In genomic region chr9:134811079-134811672, GRCh38 we compare ENCODE assay signal across 20 cellular contexts.
DNase-seq lines count a peak whose midpoint lies in the region; TF ChIP-seq lines count a peak whose summit lies in the region.
"Had no signal": no experiment of that assay in that cellular context is flagged by ENCODE, and none has a peak within 500 bp of the region (broad histone marks: within the 10 kb centered on the region; RNA-seq: fewer than 3 reads in every experiment).

No MANE protein-coding gene starts in this region.

- no peak overlapping the region for H2AFZ ChIP-seq in smooth muscle cell (ENCODE audit: low read depth)
- H2AFZ ChIP-seq: parathyroid adenoma had no signal

- peak overlapping the region; percentile 98 for H3K27ac ChIP-seq in smooth muscle cell (ENCODE audit: low read depth)
- no peak overlapping the region for H3K27ac ChIP-seq in RWPE1
- H3K27ac ChIP-seq in ovary = no peak overlapping the region
- H3K27ac ChIP-seq in transverse colon = no peak overlapping the region
- H3K27ac ChIP-seq: parathyroid adenoma had no signal

- no peaks in the 10 kb centered on the region for H3K9me3 ChIP-seq in smooth muscle cell (replicated peaks; ENCODE audit: low read depth)
- no peaks in the 10 kb centered on the region for H3K9me3 ChIP-seq in ovary
- H3K9me3 ChIP-seq in transverse colon = no peaks in the 10 kb centered on the region

- POLR2A ChIA-PET in RWPE1 (lab: Yijun Ruan, JAX; ENCODE audit: low non-redundant PET) = no interaction called here

- TF ChIP-seq POLR2A in ovary (IDR thresholded peaks at IDR 0.05) (no peak), transverse colon (IDR thresholded peaks at IDR 0.05) (no peak)

- H3F3A ChIP-seq in smooth muscle cell (ENCODE audit: low read depth) = peaks cover 89% of the 10 kb centered on the region

- TF ChIP-seq EP300 in ovary (IDR thresholded peaks at IDR 0.05) (no peak), transverse colon (IDR thresholded peaks at IDR 0.05; ENCODE audit: low read depth) (no peak)

- peaks cover 15% of the 10 kb centered on the region for H3K4me1 Mint-ChIP-seq in mesothelial cell of epicardium
- H3K4me1 Mint-ChIP-seq: CD4-positive, alpha-beta memory T cell had no signal

- no peak overlapping the region for H3K4me3 Mint-ChIP-seq in mesothelial cell of epicardium
- H3K4me3 Mint-ChIP-seq: activated T-cell treated with anti-CD3 and anti-CD28 coated beads, Interleukin-2, amount 50 U/mL, for 24 hours; CD4-positive, alpha-beta memory T cell; T-helper 1 cell treated with Interleukin-12 subunit alpha and Interleukin-12 subunit beta and Interleukin-4 antibody, amounts not matched to agents 30 μg/mL and 1 μg/mL, for 36 hours; type B pancreatic cell had no signal

- H3K79me2 ChIP-seq in smooth muscle cell (ENCODE audit: low read depth) = peaks cover 15% of the 10 kb centered on the region
- H3K79me2 ChIP-seq: parathyroid adenoma had no signal

- H3K36me3 ChIP-seq in smooth muscle cell (ENCODE audit: low read depth) (no peaks in the 10 kb centered on the region), ovary (no peaks in the 10 kb centered on the region), transverse colon (no peaks in the 10 kb centered on the region)

- peaks cover 16% of the 10 kb centered on the region for H3K4me1 ChIP-seq in smooth muscle cell (ENCODE audit: low read depth)
- peaks cover 1% of the 10 kb centered on the region for H3K4me1 ChIP-seq in ovary (ENCODE audit: insufficient read depth)
- peaks cover 0 to 10% (median 3%) of the 10 kb centered on the region in 4 donors for H3K4me1 ChIP-seq in transverse colon
- H3K4me1 ChIP-seq: parathyroid adenoma had no signal

- H3K27ac Mint-ChIP-seq in mesothelial cell of epicardium = peak overlapping the region; percentile 90
- H3K27ac Mint-ChIP-seq: activated T-cell treated with anti-CD3 and anti-CD28 coated beads, Interleukin-2, amount 50 U/mL, for 24 hours; CD4-positive, alpha-beta memory T cell; naive B cell; T-helper 1 cell treated with Interleukin-12 subunit alpha and Interleukin-12 subunit beta and Interleukin-4 antibody, amounts not matched to agents 30 μg/mL and 1 μg/mL, for 36 hours; type B pancreatic cell had no signal

- WGBS in smooth muscle cell (ENCODE audit: low lambda C conversion rate) = 84% methylated on average over 22 of the region's 22 CpGs
- WGBS in ovary, 3 donors = 80 to 81% (median 81%) methylated on average over 22 of the region's 22 CpGs
- 85 to 91% methylated on average over 4 to 22 of the region's 22 CpGs for WGBS in transverse colon (ENCODE audit: low coverage in 1 of 2), 2 donors

- H3K27me3 Mint-ChIP-seq in mesothelial cell of epicardium (ENCODE audit: low read depth) = no peaks in the 10 kb centered on the region
- H3K27me3 Mint-ChIP-seq: activated T-cell treated with anti-CD3 and anti-CD28 coated beads, Interleukin-2, amount 50 U/mL, for 24 hours; naive B cell had no signal

- intact Hi-C loops in ovary (cut with DNase I) = no loop called here
- intact Hi-C loops in transverse colon (cut with DNase I; ENCODE audit: low total_unique reads) = no loop called here

- CTCF ChIA-PET in RWPE1 (lab: Yijun Ruan, JAX) = interaction anchor here (0.8 kb wide), 1 partner anchor 12 kb away, joined by 4 read pairs; no protein-coding TSS in a partner anchor

- peak overlapping the region; percentile 63 for H3K4me2 ChIP-seq in smooth muscle cell

- H3K36me3 Mint-ChIP-seq in mesothelial cell of epicardium = peaks cover 32% of the 10 kb centered on the region
- H3K36me3 Mint-ChIP-seq: CD4-positive, alpha-beta memory T cell; naive B cell had no signal

- H4K20me1 ChIP-seq in smooth muscle cell (ENCODE audit: low read depth) = peaks cover 100% of the 10 kb centered on the region

- TF ChIP-seq CTCF in mesothelial cell of epicardium (IDR thresholded peaks at IDR 0.05; ENCODE audit: unreplicated experiment) (no peak), smooth muscle cell (IDR thresholded peaks at IDR 0.05; ENCODE audit: borderline replicate concordance, insufficient read depth, poor library complexity, severe bottlenecking) (no peak), RWPE1 (conservative IDR thresholded peaks at IDR 0.05; ENCODE audit: low read depth) (no peak), ovary (IDR thresholded peaks at IDR 0.05) (no peak), transverse colon (IDR thresholded peaks at IDR 0.05) (no peak)

- H3K9ac ChIP-seq in smooth muscle cell (ENCODE audit: low read depth) = no peak overlapping the region
- H3K9ac ChIP-seq: parathyroid adenoma had no signal

- H3K27me3 ChIP-seq in smooth muscle cell (ENCODE audit: low read depth) (no peaks in the 10 kb centered on the region), ovary (no peaks in the 10 kb centered on the region), transverse colon (no peaks in the 10 kb centered on the region)

- peak; percentile 66 for DNase-seq in HT1080 (ENCODE audit: low read depth)
- peak; percentile 24 for DNase-seq in astrocyte of the hippocampus (ENCODE audit: low read depth, low spot score)
- no peak for DNase-seq in mesothelial cell of epicardium (ENCODE audit: low spot score in 2 of 2, unreplicated experiment in 2 of 2)
- DNase-seq in smooth muscle cell (lab: John Stamatoyannopoulos, UW; ENCODE audit: unreplicated experiment) = no peak
- no peak for DNase-seq in RWPE1 (ENCODE audit: low spot score)
- DNase-seq in DMS79 treated with DMSO at 0.1 percent for 48 hours (lab: John Stamatoyannopoulos, UW) = no peak
- DNase-seq in ovary = no peak
- DNase-seq in transverse colon = no peak
- DNase-seq: activated CD4-positive, alpha-beta T cell treated with anti-CD3 and anti-CD28 coated beads for 4 hours; activated CD8-positive, alpha-beta memory T cell treated with anti-CD3 and anti-CD28 coated beads for 24 hours; activated T-cell treated with anti-CD3 and anti-CD28 coated beads, Interleukin-2, amount 50 U/mL, for 24 hours; CD4-positive, alpha-beta memory T cell; Karpas-422; MV-4-11; naive B cell; NCI-H524; stimulated activated CD8-positive, alpha-beta memory T cell treated with anti-CD3 and anti-CD28 coated beads, Interleukin-4, amount 100 ng/mL, for 48 hours had no signal

- no peak overlapping the region for H3K4me3 ChIP-seq in smooth muscle cell
- no peak overlapping the region for H3K4me3 ChIP-seq in ovary
- no peak overlapping the region for H3K4me3 ChIP-seq in transverse colon

- no peaks in the 10 kb centered on the region for H3K9me3 Mint-ChIP-seq in mesothelial cell of epicardium
- H3K9me3 Mint-ChIP-seq: activated T-cell treated with anti-CD3 and anti-CD28 coated beads, Interleukin-2, amount 50 U/mL, for 24 hours; naive B cell; T-helper 1 cell treated with Interleukin-12 subunit alpha and Interleukin-12 subunit beta and Interleukin-4 antibody, amounts not matched to agents 30 μg/mL and 1 μg/mL, for 36 hours; type B pancreatic cell had no signal

- in situ Hi-C loops in transverse colon (cut with MboI; ENCODE audit: low pct_ligation_motif_present in 1 of 4, low pct_unique_long_range_greater_than_20kb in 1 of 4, low sequenced_read_pairs in 3 of 4) = no loop called here

Comparison
In these comparisons a context has a peak if more than half of its experiments do, and no peak if none do; other contexts are left out.
1. DNase-seq: peak in HT1080 (single experiment) and astrocyte of the hippocampus (single experiment); none in mesothelial cell of epicardium (0 of 2), smooth muscle cell (single experiment), RWPE1 (single experiment), DMS79 treated with DMSO at 0.1 percent for 48 hours (single experiment), ovary (0 of 5) and transverse colon (single experiment).